10 cellular contexts compared by ENCODE assay signal in genomic region chr1:26171084-26172072, GRCh38. TPM values are rescaled to one million over a fixed set of nuclear protein-coding genes. Genes with fewer than 3 reads are reported as not detected.
DNase-seq lines count a peak whose midpoint lies in the region; ATAC-seq and TF ChIP-seq lines count a peak whose summit lies in the region.
"Had no signal": no experiment of that assay in that cellular context is flagged by ENCODE, and none has a peak within 500 bp of the region (broad histone marks: within the 10 kb centered on the region; RNA-seq: fewer than 3 reads in every experiment).

Gene ZNF593OS (minus strand): TSS chr1:26171832. CDS start chr1:26171661, 171 bp downstream.

- TF ChIP-seq POLR2A in gastrocnemius medialis (IDR thresholded peaks at IDR 0.05) (peak in 1 of 2 donors; percentile 50), body of pancreas (IDR thresholded peaks at IDR 0.05) (no peak)

- no peaks in the 10 kb centered on the region for H3K4me1 ChIP-seq in RWPE2 (ENCODE audit: insufficient read depth, poor library complexity, severe bottlenecking)
- H3K4me1 ChIP-seq in gastrocnemius medialis, result peaks cover 20 to 26% of the 10 kb centered on the region in 2 donors
- peaks cover 18% of the 10 kb centered on the region for H3K4me1 ChIP-seq in body of pancreas

- in situ Hi-C loops in gastrocnemius medialis (cut with MboI; ENCODE audit: low sequenced_read_pairs in 4 of 4), result loop anchor here in 2 of 4 donors (5.0 to 25.0 kb wide), 3 partner anchors 56 to 284 kb away; partner anchors contain the start of genes PAQR7 (in 1 of the 2) and SLC30A2 (in 1 of the 2)

- H3K27me3 ChIP-seq in RWPE2 (ENCODE audit: insufficient read depth, poor library complexity, severe bottlenecking), result no peaks in the 10 kb centered on the region
- no peaks in the 10 kb centered on the region for H3K27me3 ChIP-seq in gastrocnemius medialis
- H3K27me3 ChIP-seq in body of pancreas, result no peaks in the 10 kb centered on the region

- TF ChIP-seq CTCF in RWPE2 (IDR thresholded peaks at IDR 0.05; ENCODE audit: poor library complexity, severe bottlenecking) (no peak), epithelial cell of esophagus (IDR thresholded peaks at IDR 0.05; ENCODE audit: insufficient read depth, low read depth, low read length, missing control alignments) (no peak), gastrocnemius medialis (IDR thresholded peaks at IDR 0.05 in 4 of 5, conservative IDR thresholded peaks at IDR 0.05 in 1 of 5) (no peak), body of pancreas (IDR thresholded peaks at IDR 0.05) (no peak)

- DNase-seq in DMS 273 (lab: John Stamatoyannopoulos, UW; ENCODE audit: unreplicated experiment), result peak; percentile 26
- no peak for DNase-seq in DMS 273 treated with DMSO at 0.1 percent for 48 hours (lab: John Stamatoyannopoulos, UW)
- no peak for DNase-seq in RWPE2 (ENCODE audit: low spot score)
- DNase-seq in epithelial cell of esophagus (ENCODE audit: low read depth), result no peak
- peak; percentile 27 to 85 for DNase-seq in gastrocnemius medialis
- DNase-seq in body of pancreas, result no peak
- DNase-seq: dermis blood vessel endothelial cell; stimulated activated CD4-positive, alpha-beta T cell treated with anti-CD3 and anti-CD28 coated beads, Interleukin-2, amount 100 ng/mL, for 24 hours had no signal

- no peak within 1 kb of the TSS for H3K27ac ChIP-seq in RWPE2 (ENCODE audit: poor library complexity, severe bottlenecking)
- peak within 1 kb of the TSS; percentile 88 to 97 (median 92) for H3K27ac ChIP-seq in gastrocnemius medialis
- no peak within 1 kb of the TSS for H3K27ac ChIP-seq in body of pancreas

- 85 to 90% methylated on average over 24 to 34 of the region's 34 CpGs for WGBS in body of pancreas, 2 donors

- H3K4me3 ChIP-seq in RWPE2 (ENCODE audit: severe bottlenecking), result peak within 1 kb of the TSS; percentile 72
- H3K4me3 ChIP-seq in epithelial cell of esophagus (ENCODE audit: low read length), result peak within 1 kb of the TSS; percentile 82
- H3K4me3 ChIP-seq in gastrocnemius medialis, result peak within 1 kb of the TSS; percentile 73 to 99 (median 86)
- no peak within 1 kb of the TSS for H3K4me3 ChIP-seq in body of pancreas

- no peaks in the 10 kb centered on the region for H3K36me3 ChIP-seq in RWPE2 (ENCODE audit: low read depth)
- peaks cover 0 to 3% of the 10 kb centered on the region in 2 donors for H3K36me3 ChIP-seq in gastrocnemius medialis
- no peaks in the 10 kb centered on the region for H3K36me3 ChIP-seq in body of pancreas (replicated peaks in 1 of 2; ENCODE audit: insufficient read depth in 1 of 2, low read depth in 2 of 2)

- ATAC-seq in RWPE2 (ENCODE audit: low read depth), result no peak
- ATAC-seq in gastrocnemius medialis, result peak in 1 of 2 donors; percentile 50
- ATAC-seq in body of pancreas, result no peak
- no peak for ATAC-seq in GM18498 (IDR thresholded peaks at IDR 0.05; ENCODE audit: unreplicated experiment)
- ATAC-seq in GM18511 (IDR thresholded peaks at IDR 0.05; ENCODE audit: unreplicated experiment), result no peak

- H3K9me3 ChIP-seq in RWPE2 (ENCODE audit: severe bottlenecking) (no peaks in the 10 kb centered on the region), gastrocnemius medialis (no peaks in the 10 kb centered on the region), body of pancreas (no peaks in the 10 kb centered on the region)

- intact Hi-C loops in gastrocnemius medialis (cut with DNase I; ENCODE audit: low total_unique reads), result no loop called here
- intact Hi-C loops in body of pancreas (cut with DNase I), result no loop called here

RNA-seq across cellular contexts. Expression of gene ZNF593OS, which starts in this region (rescaled TPM):
- under 1 TPM in 2 of 4 donors, not detected in 2; 0.66 TPM for total RNA-seq in gastrocnemius medialis
- total RNA-seq in body of pancreas, result not detected
- total RNA-seq: dermis blood vessel endothelial cell had no signal

Comparison
In these comparisons a context has a peak if more than half of its experiments do, and no peak if none do; other contexts are left out.
1. Peak in DNase-seq, H3K4me3 ChIP-seq and H3K27ac ChIP-seq in gastrocnemius medialis; RNA of the gene not detected or under 1 TPM.
2. H3K4me3 ChIP-seq: peak in RWPE2 (single experiment) and epithelial cell of esophagus (single experiment); none in body of pancreas (0 of 2).